9 cellular contexts compared by ENCODE assay signal in genomic region chr6:143940011-143940597, GRCh38.
A peak's percentile ranks its signal among the peaks of the same experiment; 100 is the strongest.
DNase-seq lines count a peak whose midpoint lies in the region; ATAC-seq and TF ChIP-seq lines count a peak whose summit lies in the region.
"Had no signal": no experiment of that assay in that cellular context is flagged by ENCODE, and none has a peak within 500 bp of the region (broad histone marks: within the 10 kb centered on the region; RNA-seq: fewer than 3 reads in every experiment).

No MANE protein-coding gene starts in this region.

- peak; percentile 78 for ATAC-seq in GM18499 (IDR thresholded peaks at IDR 0.05; ENCODE audit: insufficient read depth, unreplicated experiment)
- peak; percentile 79 for ATAC-seq in HG02840 (IDR thresholded peaks at IDR 0.05; ENCODE audit: low FRiP score, unreplicated experiment)
- peak; percentile 98 for ATAC-seq in activated B cell treated with CpG ODN at 0.5 μM for 24 hours (ENCODE audit: low read depth)

- H3K27me3 Mint-ChIP-seq in activated B cell treated with CpG ODN at 0.5 μM for 24 hours (no peaks in the 10 kb centered on the region), neural progenitor cell (ENCODE audit: insufficient read depth, low read depth) (peaks cover 4% of the 10 kb centered on the region)

- H3K79me2 ChIP-seq in neural progenitor cell (ENCODE audit: low read depth) = no peaks in the 10 kb centered on the region

- no peak overlapping the region for H3K27ac Mint-ChIP-seq in activated B cell treated with CpG ODN at 0.5 μM for 24 hours
- H3K27ac Mint-ChIP-seq in neural progenitor cell = no peak overlapping the region

- no peak overlapping the region for H2AFZ ChIP-seq in neural progenitor cell (replicated peaks)

- peak; percentile 3 for DNase-seq in AG09309 (ENCODE audit: low read depth)
- DNase-seq in NCI-H1105 treated with DMSO at 0.1 percent for 48 hours (lab: John Stamatoyannopoulos, UW) = peak; percentile 64
- no peak for DNase-seq in activated B cell treated with CpG ODN at 0.5 μM for 24 hours
- peak; percentile 9 to 52 for DNase-seq in dermis microvascular lymphatic vessel endothelial cell (ENCODE audit: low read depth in 2 of 2)
- DNase-seq in neural progenitor cell (ENCODE audit: low spot score) = peak; percentile 54
- no peak for DNase-seq in retina

- intact Hi-C loops in activated B cell treated with CpG ODN at 0.5 μM for 24 hours (cut with micrococcal nuclease) = loop anchor here (1.0 to 5.0 kb wide), 6 partner anchors 73 to 542 kb away; partner anchors contain the start of genes LTV1 and SF3B5

- no peaks in the 10 kb centered on the region for H3K36me3 ChIP-seq in neural progenitor cell

- no peaks in the 10 kb centered on the region for H3K36me3 Mint-ChIP-seq in activated B cell treated with CpG ODN at 0.5 μM for 24 hours (ENCODE audit: low read depth)
- H3K36me3 Mint-ChIP-seq in neural progenitor cell = peaks cover 8% of the 10 kb centered on the region

- CTCF ChIA-PET in activated B cell treated with CpG ODN at 0.5 μM for 24 hours (lab: Charles Lee) = interaction anchor here (0.8 to 3.0 kb wide), 18 partner anchors 9 to 520 kb away, joined by 3 to 26 read pairs (median 4); partner anchors contain the start of genes LTV1 and SF3B5

- H3K4me3 Mint-ChIP-seq in activated B cell treated with CpG ODN at 0.5 μM for 24 hours = no peak overlapping the region
- H3K4me3 Mint-ChIP-seq in neural progenitor cell = no peak overlapping the region

- H3K27ac ChIP-seq in neural progenitor cell = no peak overlapping the region
- H3K27ac ChIP-seq: SK-N-MC had no signal

- H3K4me1 Mint-ChIP-seq in activated B cell treated with CpG ODN at 0.5 μM for 24 hours (no peaks in the 10 kb centered on the region), neural progenitor cell (peaks cover 27% of the 10 kb centered on the region)

- POLR2A ChIA-PET in activated B cell treated with CpG ODN at 0.5 μM for 24 hours (lab: Charles Lee) = interaction anchor here (0.6 kb wide), 1 partner anchor 134 kb away, joined by 7 read pairs; no protein-coding TSS in a partner anchor

- H3K4me3 ChIP-seq in AG09309 (ENCODE audit: control insufficient read depth, low read depth, low read length) (no peak overlapping the region), neural progenitor cell (no peak overlapping the region)
- H3K4me3 ChIP-seq: SK-N-MC had no signal

- H4K20me1 ChIP-seq in neural progenitor cell (ENCODE audit: low read depth) = no peaks in the 10 kb centered on the region

- no peaks in the 10 kb centered on the region for H3K27me3 ChIP-seq in neural progenitor cell

- H3K9ac ChIP-seq in neural progenitor cell = no peak overlapping the region

- TF ChIP-seq CTCF in AG09309 (IDR thresholded peaks at IDR 0.05; ENCODE audit: control insufficient read depth, insufficient read depth, low read depth, low read length, missing control alignments) = peak; percentile 75
- no peak for TF ChIP-seq CTCF in activated B cell treated with CpG ODN at 0.5 μM for 24 hours (IDR thresholded peaks at IDR 0.05)
- peak; percentile 83 for TF ChIP-seq CTCF in neural progenitor cell (IDR thresholded peaks at IDR 0.05)

- no peaks in the 10 kb centered on the region for H3K9me3 ChIP-seq in neural progenitor cell (ENCODE audit: low read depth)

- H3K4me1 ChIP-seq in neural progenitor cell = peaks cover 37% of the 10 kb centered on the region

- H3K4me2 ChIP-seq in neural progenitor cell = no peak overlapping the region

- H3F3A ChIP-seq in neural progenitor cell (ENCODE audit: low read depth) = peaks cover 46% of the 10 kb centered on the region

- H3K9me3 Mint-ChIP-seq in activated B cell treated with CpG ODN at 0.5 μM for 24 hours (no peaks in the 10 kb centered on the region), neural progenitor cell (peaks cover 5% of the 10 kb centered on the region)

Comparison
In these comparisons a context has a peak if more than half of its experiments do, and no peak if none do; other contexts are left out.
1. DNase-seq: peak in AG09309 (single experiment), NCI-H1105 treated with DMSO at 0.1 percent for 48 hours (single experiment), dermis microvascular lymphatic vessel endothelial cell (2 of 2) and neural progenitor cell (single experiment); none in activated B cell treated with CpG ODN at 0.5 μM for 24 hours (single experiment) and retina (single experiment).
2. Peak in every context shown above with its lines, with median percentiles within 50 percentile points of each other: ATAC-seq.